In genomic region chr7:37201003-37201875, GRCh38 we compare ENCODE assay signal across 8 cellular contexts.
A peak's percentile ranks its signal among the peaks of the same experiment; 100 is the strongest.
DNase-seq lines count a peak whose midpoint lies in the region; ATAC-seq and TF ChIP-seq lines count a peak whose summit lies in the region.

No MANE protein-coding gene starts in this region.

- H3K36me3 ChIP-seq in PC-9 (ENCODE audit: low read depth) (no peaks in the 10 kb centered on the region), neuronal stem cell (replicated peaks in 1 of 2; ENCODE audit: control insufficient read depth in 2 of 2, insufficient read depth in 2 of 2, low read length in 2 of 2) (no peaks in the 10 kb centered on the region), thyroid gland (peaks cover 9% of the 10 kb centered on the region in 2 donors)

- no peak overlapping the region for H3K18ac ChIP-seq in neuronal stem cell (ENCODE audit: low read length)

- no peaks in the 10 kb centered on the region for H3K9me2 ChIP-seq in PC-9 (ENCODE audit: insufficient read depth)

- POLR2A ChIA-PET in PC-9 (lab: Charles Lee; ENCODE audit: unreplicated experiment) = no interaction called here

- no peaks in the 10 kb centered on the region for H3K79me1 ChIP-seq in neuronal stem cell (ENCODE audit: low read depth, low read length)

- H3K4me2 ChIP-seq in PC-9 = no peak overlapping the region
- no peak overlapping the region for H3K4me2 ChIP-seq in neuronal stem cell (ENCODE audit: insufficient read depth, low read length, poor library complexity, severe bottlenecking)

- H3K27ac ChIP-seq in PC-9 = no peak overlapping the region
- H3K27ac ChIP-seq in foreskin keratinocyte = no peak overlapping the region
- no peak overlapping the region for H3K27ac ChIP-seq in neuronal stem cell (replicated peaks; ENCODE audit: low read length)
- H3K27ac ChIP-seq in thyroid gland = peak overlapping the region; percentile 13 to 75 (median 61)

- CTCF ChIA-PET in PC-9 (lab: Charles Lee) = interaction anchor here (0.5 to 2.2 kb wide), 5 partner anchors 19 to 980 kb away, joined by 3 to 11 read pairs (median 4); no protein-coding TSS in a partner anchor

- H3K4me1 ChIP-seq in PC-9 (replicated peaks; ENCODE audit: insufficient read depth) (no peaks in the 10 kb centered on the region), foreskin keratinocyte (no peaks in the 10 kb centered on the region), neuronal stem cell (ENCODE audit: control insufficient read depth in 2 of 2, insufficient read depth in 1 of 2, low read depth in 1 of 2, low read length in 2 of 2) (peaks cover 0 to 3% of the 10 kb centered on the region in 2 donors), thyroid gland (peaks cover 18 to 32% of the 10 kb centered on the region in 2 donors)

- H2AFZ ChIP-seq in PC-9 (no peak overlapping the region), neuronal stem cell (ENCODE audit: low read length) (no peak overlapping the region)

- peak; percentile 67 for TF ChIP-seq CTCF in GM13976 (IDR thresholded peaks at IDR 0.05; ENCODE audit: borderline replicate concordance, control extremely low read depth, extremely low read depth, insufficient read depth, missing control alignments)
- TF ChIP-seq CTCF in PC-9 (conservative IDR thresholded peaks at IDR 0.05) = peak; percentile 90
- TF ChIP-seq CTCF in foreskin keratinocyte (conservative IDR thresholded peaks at IDR 0.05) = peak; percentile 81
- peak; percentile 75 to 87 (median 82) for TF ChIP-seq CTCF in thyroid gland (IDR thresholded peaks at IDR 0.05)

- H3K79me2 ChIP-seq in PC-9 (ENCODE audit: low read depth) = no peaks in the 10 kb centered on the region

- BruUV-seq in PC-9 (replicated peaks; lab: Mats Ljungman, UMichigan) = no TSS peak

- no peak overlapping the region for H4K91ac ChIP-seq in neuronal stem cell (ENCODE audit: low read depth, low read length, poor library complexity)

- peak; percentile 75 for ATAC-seq in foreskin keratinocyte

- H2BK5ac ChIP-seq in neuronal stem cell (ENCODE audit: low read length) = no peak overlapping the region

- no peak overlapping the region for H3K4ac ChIP-seq in neuronal stem cell (ENCODE audit: low read length)

- no peak overlapping the region for H3K14ac ChIP-seq in neuronal stem cell (ENCODE audit: low read length)

- no peak for TF ChIP-seq POLR2A in thyroid gland (IDR thresholded peaks at IDR 0.05)

- WGBS in neuronal stem cell (ENCODE audit: extremely low coverage in 2 of 2, insufficient read length in 2 of 2, insufficient replicate concordance in 1 of 2), 2 donors = no CpG with 5 or more reads among the region's 6 CpGs
- 26 to 31% methylated on average over 6 of the region's 6 CpGs for WGBS in thyroid gland, 2 donors

- H3K9me3 ChIP-seq in PC-9 (ENCODE audit: insufficient read depth, low read depth) (no peaks in the 10 kb centered on the region), neuronal stem cell (replicated peaks in 1 of 2; ENCODE audit: control insufficient read depth in 2 of 2, insufficient read depth in 1 of 2, low read depth in 1 of 2, low read length in 2 of 2) (no peaks in the 10 kb centered on the region), thyroid gland (no peaks in the 10 kb centered on the region)

- H4K20me1 ChIP-seq in PC-9 (ENCODE audit: insufficient read depth) = no peaks in the 10 kb centered on the region

- H3F3A ChIP-seq in PC-9 (ENCODE audit: insufficient read depth, low read depth) = no peaks in the 10 kb centered on the region

- H3K9ac ChIP-seq in neuronal stem cell (ENCODE audit: low read depth, low read length, poor library complexity) = no peak overlapping the region

- intact Hi-C loops in PC-9 (cut with micrococcal nuclease; ENCODE audit: unreplicated experiment) = loop anchor here (1.0 kb wide), 2 partner anchors 714 to 1284 kb away; no protein-coding TSS in a partner anchor
- intact Hi-C loops in thyroid gland (cut with DNase I) = loop anchor here (5.0 to 10.0 kb wide), 2 partner anchors 234 to 634 kb away; no protein-coding TSS in a partner anchor

- no peak overlapping the region for H2BK120ac ChIP-seq in neuronal stem cell (ENCODE audit: low read depth, low read length)

- H4K8ac ChIP-seq in neuronal stem cell (ENCODE audit: low read depth, low read length) = no peak overlapping the region

- DNase-seq in 8988T (peak; percentile 36), GM13976 (ENCODE audit: low spot score) (peak; percentile 65), KBM-7 (peak; percentile 71), PC-9 (peak; percentile 48 to 69), foreskin keratinocyte (peak in 1 of 2 donors; percentile 23), neuronal stem cell (ENCODE audit: low spot score) (peak; percentile 70), thyroid gland (peak; percentile 81 to 86)
- DNase-seq in activated effector memory CD4-positive, alpha-beta T cell treated with anti-CD3 and anti-CD28 coated beads, Interleukin-2, amount 50 U/mL, for 16 hours = peak; percentile 77

- in situ Hi-C loops in GM13976 (cut with MboI; ENCODE audit: low sequenced_read_pairs, unreplicated experiment) = loop anchor here (10.0 to 25.0 kb wide), 2 partner anchors 636 to 726 kb away; partner anchors contain the start of gene NME8
- in situ Hi-C loops in KBM-7 (cut with MboI; ENCODE audit: low pct_unique_long_range_greater_than_20kb, low sequenced_read_pairs) = loop anchor here (25.0 kb wide), 1 partner anchor 636 kb away; the partner anchor contains the start of gene NME8

- H3K4me3 ChIP-seq in PC-9 (no peak overlapping the region), neuronal stem cell (ENCODE audit: low read length in 2 of 2) (no peak overlapping the region), thyroid gland (replicated peaks in 1 of 3) (no peak overlapping the region)

- H3K27me3 ChIP-seq in PC-9 (ENCODE audit: insufficient read depth, low read depth) = peaks cover 45% of the 10 kb centered on the region
- H3K27me3 ChIP-seq in foreskin keratinocyte = peaks cover 2% of the 10 kb centered on the region
- no peaks in the 10 kb centered on the region for H3K27me3 ChIP-seq in neuronal stem cell (ENCODE audit: control insufficient read depth in 3 of 3, insufficient read depth in 3 of 3, low read depth in 1 of 3, low read length in 3 of 3)
- H3K27me3 ChIP-seq in thyroid gland = no peaks in the 10 kb centered on the region

- no peak overlapping the region for H3K23ac ChIP-seq in neuronal stem cell (ENCODE audit: low read depth, low read length, poor library complexity)

- H2BK15ac ChIP-seq in neuronal stem cell (ENCODE audit: low read length) = no peak overlapping the region

- H2AK5ac ChIP-seq in neuronal stem cell (ENCODE audit: low read depth, low read length) = no peak overlapping the region

- no peak overlapping the region for H2BK12ac ChIP-seq in neuronal stem cell (ENCODE audit: low read length)

Comparison
In these comparisons a context has a peak if more than half of its experiments do, and no peak if none do; other contexts are left out.
1. H3K27ac ChIP-seq: peak in thyroid gland (3 of 3); none in PC-9 (single experiment), foreskin keratinocyte (single experiment) and neuronal stem cell (single experiment).
2. Peak in every context shown above with its lines, with median percentiles within 50 percentile points of each other: CTCF ChIP-seq.